ENCODE assay signal across 2 cellular contexts in the genomic region with DNA sequence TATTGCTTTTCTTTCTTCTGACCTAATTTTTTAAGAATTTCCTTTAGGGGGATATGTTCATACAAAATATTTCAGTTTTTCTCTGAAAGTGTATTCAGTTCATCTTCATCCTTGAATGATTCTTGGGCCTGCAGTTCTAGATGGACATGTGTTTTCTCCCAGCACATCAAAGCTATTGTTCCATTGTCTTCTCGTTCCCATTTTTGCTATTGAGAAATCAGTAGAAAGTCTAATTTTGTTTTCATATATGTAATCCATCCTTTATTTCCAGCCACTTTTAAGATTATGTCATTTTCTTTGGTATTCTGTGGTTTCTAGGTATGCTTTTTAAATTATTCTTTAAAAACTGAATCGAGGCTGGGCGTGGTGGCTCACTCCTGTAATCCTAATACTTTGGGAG.
TF ChIP-seq lines count a peak whose summit lies in the region.

No MANE protein-coding gene starts in this region.

TF ChIP-seq in HEK293, 187 proteins besides CTCF, POLR2A, EP300 and RAD21:
- TF ChIP-seq SCRT2 (tag by site-specific recombination; IDR thresholded peaks at IDR 0.05) (no peak), ZFP3 (tag by site-specific recombination; IDR thresholded peaks at IDR 0.05; ENCODE audit: low read depth) (no peak), ZNF624 (tag by site-specific recombination; IDR thresholded peaks at IDR 0.05) (no peak), SETDB1 (IDR thresholded peaks at IDR 0.05; ENCODE audit: insufficient read length, low read length) (peak; percentile 58), RBAK (tag by site-specific recombination; IDR thresholded peaks at IDR 0.05) (no peak), SCRT1 (tag by site-specific recombination; IDR thresholded peaks at IDR 0.05; ENCODE audit: borderline replicate concordance) (no peak)
- TF ChIP-seq, protein P1, sequence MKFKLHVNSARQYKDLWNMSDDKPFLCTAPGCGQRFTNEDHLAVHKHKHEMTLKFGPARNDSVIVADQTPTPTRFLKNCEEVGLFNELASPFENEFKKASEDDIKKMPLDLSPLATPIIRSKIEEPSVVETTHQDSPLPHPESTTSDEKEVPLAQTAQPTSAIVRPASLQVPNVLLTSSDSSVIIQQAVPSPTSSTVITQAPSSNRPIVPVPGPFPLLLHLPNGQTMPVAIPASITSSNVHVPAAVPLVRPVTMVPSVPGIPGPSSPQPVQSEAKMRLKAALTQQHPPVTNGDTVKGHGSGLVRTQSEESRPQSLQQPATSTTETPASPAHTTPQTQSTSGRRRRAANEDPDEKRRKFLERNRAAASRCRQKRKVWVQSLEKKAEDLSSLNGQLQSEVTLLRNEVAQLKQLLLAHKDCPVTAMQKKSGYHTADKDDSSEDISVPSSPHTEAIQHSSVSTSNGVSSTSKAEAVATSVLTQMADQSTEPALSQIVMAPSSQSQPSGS (tag by site-specific recombination; IDR thresholded peaks at IDR 0.05; ENCODE audit: low read depth), result peak; percentile 46; the same call in 1 of the 2 replicates

TF ChIP-seq in HepG2, 621 proteins besides CTCF, POLR2A, EP300 and RAD21:
- no peak for TF ChIP-seq ETV5 (CRISPR knock-in tag; IDR thresholded peaks at IDR 0.05; ENCODE audit: borderline replicate concordance)
- peak; percentile 89 for TF ChIP-seq ZNF317 (CRISPR knock-in tag; IDR thresholded peaks at IDR 0.05)
